In the genomic region with DNA sequence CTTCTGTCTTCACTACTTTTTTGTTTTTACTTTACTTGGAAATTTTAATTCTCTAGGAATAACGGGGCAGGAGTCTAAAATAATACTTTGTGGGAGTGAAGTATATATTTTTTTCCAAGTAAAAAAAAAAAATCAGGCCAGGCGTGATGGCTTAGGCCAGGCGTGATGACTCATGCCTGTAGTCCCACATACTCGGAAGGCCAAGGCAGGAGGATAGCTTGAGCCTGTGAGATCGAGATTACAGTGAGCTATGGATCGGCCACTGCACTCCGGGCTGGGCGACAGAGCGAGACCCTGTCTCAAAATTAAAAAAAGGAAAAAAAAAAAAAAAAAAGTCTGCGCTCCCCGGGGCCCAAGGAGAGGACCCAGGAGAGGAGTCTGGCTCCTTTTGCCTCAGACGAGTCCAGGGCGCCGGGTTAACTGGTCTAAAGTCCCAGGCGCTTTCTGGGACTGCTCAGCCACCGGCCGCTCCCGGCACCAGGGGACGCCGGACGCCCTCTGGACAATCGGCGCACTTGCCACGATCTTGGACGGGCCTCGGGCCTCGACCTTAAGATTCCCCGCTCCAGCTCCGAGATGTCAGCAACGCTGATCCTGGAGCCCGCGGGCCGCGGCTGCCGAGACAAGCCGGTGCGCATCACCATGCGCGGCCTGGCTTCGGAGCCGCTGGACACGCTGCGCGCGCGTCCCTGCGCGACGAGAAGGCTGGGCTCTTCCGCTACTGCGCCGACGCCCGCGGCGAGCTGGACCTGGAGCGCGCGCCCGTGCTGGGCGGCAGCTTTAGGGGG, we compare ENCODE assay signal across 9 cellular contexts. TPM values are rescaled to one million over a fixed set of nuclear protein-coding genes. Genes with fewer than 3 reads are reported as not detected.
DNase-seq lines count a peak whose midpoint lies in the region; ATAC-seq and TF ChIP-seq lines count a peak whose summit lies in the region.
"Had no signal": no experiment of that assay in that cellular context is flagged by ENCODE, and none has a peak within 500 bp of the region (broad histone marks: within the 10 kb centered on the region; RNA-seq: fewer than 3 reads in every experiment).

No MANE protein-coding gene starts in this region.

- H3K9me3 Mint-ChIP-seq in MCF 10A (ENCODE audit: unreplicated experiment) (peaks cover 7% of the 10 kb centered on the region), endothelial cell (ENCODE audit: unreplicated experiment) (peaks cover 5% of the 10 kb centered on the region)

- H3K4me3 ChIP-seq in aorta (ENCODE audit: low read length in 2 of 2), result peak overlapping the region; percentile 19 to 31

- no peak overlapping the region for H3K27ac Mint-ChIP-seq in MCF 10A (ENCODE audit: low read depth, unreplicated experiment)
- H3K27ac Mint-ChIP-seq in endothelial cell (ENCODE audit: unreplicated experiment), result no peak overlapping the region

- H3K4me1 ChIP-seq in aorta (ENCODE audit: control insufficient read depth in 1 of 2, insufficient read depth in 2 of 2, low read length in 2 of 2), result no peaks in the 10 kb centered on the region

- no peak overlapping the region for H3K27ac ChIP-seq in aorta (ENCODE audit: low read depth in 1 of 2, low read length in 2 of 2)

- no peaks in the 10 kb centered on the region for H3K27me3 ChIP-seq in aorta (ENCODE audit: control insufficient read depth in 1 of 2, insufficient read depth in 2 of 2, low read length in 1 of 2)

- H3K36me3 ChIP-seq in aorta (ENCODE audit: control insufficient read depth in 1 of 2, insufficient read depth in 2 of 2, low read length in 1 of 2), result no peaks in the 10 kb centered on the region

- no peaks in the 10 kb centered on the region for H3K27me3 Mint-ChIP-seq in MCF 10A (ENCODE audit: insufficient read depth, unreplicated experiment)
- peaks cover 13% of the 10 kb centered on the region for H3K27me3 Mint-ChIP-seq in endothelial cell (ENCODE audit: unreplicated experiment)

- H3K36me3 Mint-ChIP-seq in MCF 10A (ENCODE audit: insufficient read depth, unreplicated experiment) (no peaks in the 10 kb centered on the region), endothelial cell (ENCODE audit: low read depth, unreplicated experiment) (peaks cover 12% of the 10 kb centered on the region)

- CTCF ChIA-PET in MCF 10A (lab: Yijun Ruan, JAX), result no interaction called here

- ATAC-seq in aorta (ENCODE audit: low FRiP score), result peak; percentile 57
- no peak for ATAC-seq in HG02884 (IDR thresholded peaks at IDR 0.05; ENCODE audit: unreplicated experiment)

- 2 to 3% methylated on average over 60 to 61 of the region's 61 CpGs for WGBS in aorta, 2 donors

- intact Hi-C loops in MCF 10A (cut with micrococcal nuclease), result no loop called here
- intact Hi-C loops in aorta (cut with DNase I), result loop anchor here in 1 of 2 donors (5.0 kb wide), 1 partner anchor 66 kb away; a partner anchor contains a TSS

- H3K4me3 Mint-ChIP-seq in MCF 10A (ENCODE audit: unreplicated experiment) (no peak overlapping the region), endothelial cell (ENCODE audit: unreplicated experiment) (peak overlapping the region; percentile 84)

- POLR2A ChIA-PET in MCF 10A (lab: Yijun Ruan, JAX), result no interaction called here

- DNase-seq in T47D (ENCODE audit: low read depth in 1 of 2, low spot score in 1 of 2) (peak; percentile 26 to 48), MCF 10A (ENCODE audit: unreplicated experiment) (no peak), endothelial cell (ENCODE audit: low spot score) (peak; percentile 41), middle frontal gyrus (ENCODE audit: extremely low spot score, low spot score) (peak; percentile 9), aorta (peak; percentile 51 to 75), SW 1271 (lab: John Stamatoyannopoulos, UW) (no peak), GM20000 (ENCODE audit: low spot score) (no peak)
- DNase-seq: NCI-H226 had no signal

- H3K4me1 Mint-ChIP-seq in MCF 10A (ENCODE audit: insufficient read depth, unreplicated experiment), result no peaks in the 10 kb centered on the region
- H3K4me1 Mint-ChIP-seq in endothelial cell (ENCODE audit: unreplicated experiment), result peaks cover 15% of the 10 kb centered on the region

- peaks cover 1% of the 10 kb centered on the region for H3K9me3 ChIP-seq in aorta (ENCODE audit: control insufficient read depth, low read length)

- in situ Hi-C loops in T47D (cut with HindIII; ENCODE audit: low pct_unique_long_range_greater_than_20kb, low sequenced_read_pairs), result no loop called here

- no TSS peak for BruUV-seq in MCF 10A (replicated peaks; lab: Mats Ljungman, UMichigan)

- TF ChIP-seq CTCF in MCF 10A (IDR thresholded peaks at IDR 0.05; ENCODE audit: unreplicated experiment), result no peak
- no peak for TF ChIP-seq CTCF in endothelial cell (IDR thresholded peaks at IDR 0.05; ENCODE audit: unreplicated experiment)
- no peak for TF ChIP-seq CTCF in GM20000 (IDR thresholded peaks at IDR 0.05; ENCODE audit: extremely low read depth, missing control alignments)

RNA-seq across cellular contexts. Expression of a gene that starts 2.7 kb away (rescaled TPM):
- total RNA-seq in MCF 10A (2022) (0.32 and 0.37 TPM in 2 replicates), endothelial cell (ENCODE audit: unreplicated experiment) (11.5 TPM), aorta (1 to 10 TPM; 4.8 to 8.3 TPM)
- polyA plus RNA-seq in aorta, result 1 to 10 TPM; 2.0 to 4.9 TPM

RNA-seq across cellular contexts. Expression of a gene that starts 42.2 kb away (rescaled TPM):
- total RNA-seq in MCF 10A (2022), result 1.5 and 1.7 TPM in 2 replicates
- 13.9 TPM for total RNA-seq in endothelial cell (ENCODE audit: unreplicated experiment)
- 10 to 100 TPM in 1 of 2 donors, 1 to 10 TPM in 1; 4.4 to 11.5 TPM for total RNA-seq in aorta
- polyA plus RNA-seq in aorta, result 1 to 10 TPM; 2.0 to 2.9 TPM

Comparison
In these comparisons a context has a peak if more than half of its experiments do, and no peak if none do; other contexts are left out.
1. DNase-seq: peak in T47D (2 of 2), endothelial cell (single experiment), middle frontal gyrus (single experiment) and aorta (2 of 2); none in MCF 10A (single experiment), SW 1271 (0 of 2) and GM20000 (single experiment).